12 cellular contexts compared by ENCODE assay signal in the genomic region with DNA sequence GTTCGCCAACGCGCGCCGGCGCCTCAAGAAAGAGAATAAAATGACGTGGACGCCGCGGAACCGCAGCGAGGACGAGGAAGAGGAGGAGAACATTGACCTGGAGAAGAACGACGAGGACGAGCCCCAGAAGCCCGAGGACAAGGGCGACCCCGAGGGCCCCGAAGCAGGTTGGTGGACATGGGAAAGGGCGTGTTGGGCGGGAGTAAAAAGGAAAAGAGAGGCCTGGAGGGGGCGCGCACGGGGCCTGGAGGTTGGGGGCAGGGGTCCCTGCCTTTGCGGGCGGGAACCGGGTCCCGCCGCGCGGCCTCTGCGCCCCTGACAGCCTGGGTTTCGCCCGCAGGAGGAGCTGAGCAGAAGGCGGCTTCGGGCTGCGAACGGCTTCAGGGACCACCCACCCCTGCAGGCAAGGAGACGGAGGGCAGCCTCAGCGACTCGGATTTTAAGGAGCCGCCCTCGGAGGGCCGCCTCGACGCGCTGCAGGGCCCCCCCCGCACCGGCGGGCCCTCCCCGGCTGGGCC. TPM values are rescaled to one million over a fixed set of nuclear protein-coding genes. Genes with fewer than 3 reads are reported as not detected.
A peak's percentile ranks its signal among the peaks of the same experiment; 100 is the strongest.
DNase-seq lines count a peak whose midpoint lies in the region; ATAC-seq, FAIRE-seq and TF ChIP-seq lines count a peak whose summit lies in the region.
"Had no signal": no experiment of that assay in that cellular context is flagged by ENCODE, and none has a peak within 500 bp of the region (broad histone marks: within the 10 kb centered on the region; RNA-seq: fewer than 3 reads in every experiment).

No MANE protein-coding gene starts in this region.

- H4K20me1 ChIP-seq in Karpas-422 (ENCODE audit: insufficient read depth, low read depth, low read length), result no peaks in the 10 kb centered on the region

- no peak for TF ChIP-seq CTCF in left ventricle myocardium inferior (IDR thresholded peaks at IDR 0.05; ENCODE audit: borderline replicate concordance)
- no peak for TF ChIP-seq CTCF in breast epithelium (IDR thresholded peaks at IDR 0.05)
- TF ChIP-seq CTCF in lower lobe of right lung (IDR thresholded peaks at IDR 0.05), result no peak
- TF ChIP-seq CTCF in vagina (IDR thresholded peaks at IDR 0.05), result no peak

- H3K4me3 ChIP-seq in left ventricle myocardium inferior (peak overlapping the region; percentile 85), breast epithelium (peak overlapping the region; percentile 81 to 95 (median 88)), lower lobe of right lung (peak overlapping the region; percentile 68), vagina (peak overlapping the region; percentile 15 to 55), Karpas-422 (ENCODE audit: low read length) (no peak overlapping the region)

- H3K79me2 ChIP-seq in Karpas-422 (ENCODE audit: low read length), result no peaks in the 10 kb centered on the region

- no peak for TF ChIP-seq POLR2A in breast epithelium (IDR thresholded peaks at IDR 0.05)
- no peak for TF ChIP-seq POLR2A in vagina (IDR thresholded peaks at IDR 0.05)

- H3K9ac ChIP-seq in Karpas-422 (ENCODE audit: low read length), result no peak overlapping the region

- no peaks in the 10 kb centered on the region for H3K9me2 ChIP-seq in Karpas-422 (replicated peaks; ENCODE audit: insufficient read depth, low read length)

- H3K9me3 ChIP-seq in left ventricle myocardium inferior (replicated peaks) (no peaks in the 10 kb centered on the region), breast epithelium (no peaks in the 10 kb centered on the region), lower lobe of right lung (no peaks in the 10 kb centered on the region), vagina (no peaks in the 10 kb centered on the region), Karpas-422 (ENCODE audit: low read length) (no peaks in the 10 kb centered on the region)

- H3K27ac ChIP-seq in left ventricle myocardium inferior (replicated peaks) (peak overlapping the region; percentile 92), breast epithelium (peak overlapping the region; percentile 98 to 99), lower lobe of right lung (peak overlapping the region; percentile 82), vagina (peak overlapping the region; percentile 60), Karpas-422 (ENCODE audit: low read length) (no peak overlapping the region)

- no peak for ATAC-seq in Right ventricle myocardium inferior
- ATAC-seq in lower lobe of right lung, result no peak
- ATAC-seq: T-cell had no signal

- H3K4me1 ChIP-seq in left ventricle myocardium inferior (peaks cover 53% of the 10 kb centered on the region), breast epithelium (no peaks in the 10 kb centered on the region), lower lobe of right lung (peaks cover 23% of the 10 kb centered on the region), vagina (peaks cover 20% of the 10 kb centered on the region), Karpas-422 (ENCODE audit: low read length) (peaks cover 10% of the 10 kb centered on the region)

- no peak overlapping the region for H3K4me2 ChIP-seq in Karpas-422 (ENCODE audit: low read depth, low read length, poor library complexity, severe bottlenecking)

- H3K27me3 ChIP-seq in left ventricle myocardium inferior (ENCODE audit: low read depth) (peaks cover 68% of the 10 kb centered on the region), breast epithelium (peaks cover 0 to 3% of the 10 kb centered on the region in 2 donors), lower lobe of right lung (ENCODE audit: low read depth) (peaks cover 66% of the 10 kb centered on the region), vagina (peaks cover 10% of the 10 kb centered on the region), Karpas-422 (ENCODE audit: low read length) (no peaks in the 10 kb centered on the region)

- peaks cover 6% of the 10 kb centered on the region for H3K36me3 ChIP-seq in left ventricle myocardium inferior
- H3K36me3 ChIP-seq in breast epithelium, result no peaks in the 10 kb centered on the region
- no peaks in the 10 kb centered on the region for H3K36me3 ChIP-seq in lower lobe of right lung
- H3K36me3 ChIP-seq in vagina, result no peaks in the 10 kb centered on the region
- H3K36me3 ChIP-seq in Karpas-422 (ENCODE audit: insufficient read depth, low read length), result no peaks in the 10 kb centered on the region

- DNase-seq in left ventricle myocardium inferior, result no peak
- no peak for DNase-seq in Right ventricle myocardium inferior (ENCODE audit: missing footprints)
- DNase-seq in breast epithelium (ENCODE audit: low spot score in 2 of 2), result no peak
- DNase-seq in lower lobe of right lung, result peak; percentile 48
- no peak for DNase-seq in vagina (ENCODE audit: extremely low spot score in 2 of 2)
- DNase-seq in urothelium cell line (ENCODE audit: low spot score), result no peak
- no peak for DNase-seq in SHP77 treated with DMSO at 0.1 percent for 48 hours (lab: John Stamatoyannopoulos, UW)
- no peak for DNase-seq in Karpas-422
- DNase-seq: DMS53, hippocampal formation, NCI-H1694, T-cell had no signal

- no peak for FAIRE-seq in urothelium cell line (lab: Jason Lieb, UNC)

- intact Hi-C loops in left ventricle myocardium inferior (cut with micrococcal nuclease) (no loop called here), Right ventricle myocardium inferior (cut with DNase I) (loop anchor here (5.0 to 10.0 kb wide), 4 partner anchors 70 to 1228 kb away; a partner anchor contains a TSS), breast epithelium (cut with DNase I; ENCODE audit: low total_unique reads) (no loop called here), lower lobe of right lung (cut with DNase I) (no loop called here), vagina (cut with DNase I) (loop anchor here (5.0 kb wide), 1 partner anchor 645 kb away; a partner anchor contains a TSS)

- H2AFZ ChIP-seq in Karpas-422 (ENCODE audit: low read length), result no peak overlapping the region

RNA-seq across cellular contexts. Expression of a gene that starts 2.1 kb away (rescaled TPM):
- total RNA-seq in left ventricle myocardium inferior, result 36.8 TPM
- total RNA-seq in Right ventricle myocardium inferior, result 13.2 TPM
- total RNA-seq in breast epithelium, result 100 to 1,000 TPM in 1 of 3 donors, 10 to 100 TPM in 2; 10.9 to 119 (median 59.0) TPM
- 23.8 TPM for total RNA-seq in lower lobe of right lung
- total RNA-seq in vagina, result 11.0 TPM
- total RNA-seq in Karpas-422 (2014; rRNA removed; shearing (Covaris generic); ENCODE audit: low replicate concordance), result 0.83 TPM in 1 of 2 replicates, not detected in the other
- total RNA-seq: T-cell had no signal

Comparison
In these comparisons a context has a peak if more than half of its experiments do, and no peak if none do; other contexts are left out.
1. intact Hi-C loops: an anchor here in Right ventricle myocardium inferior (5.0 to 10.0 kb wide) and vagina (5.0 kb wide); none called in left ventricle myocardium inferior, breast epithelium and lower lobe of right lung.